1 cellular context compared by ENCODE assay signal in the genomic region with DNA sequence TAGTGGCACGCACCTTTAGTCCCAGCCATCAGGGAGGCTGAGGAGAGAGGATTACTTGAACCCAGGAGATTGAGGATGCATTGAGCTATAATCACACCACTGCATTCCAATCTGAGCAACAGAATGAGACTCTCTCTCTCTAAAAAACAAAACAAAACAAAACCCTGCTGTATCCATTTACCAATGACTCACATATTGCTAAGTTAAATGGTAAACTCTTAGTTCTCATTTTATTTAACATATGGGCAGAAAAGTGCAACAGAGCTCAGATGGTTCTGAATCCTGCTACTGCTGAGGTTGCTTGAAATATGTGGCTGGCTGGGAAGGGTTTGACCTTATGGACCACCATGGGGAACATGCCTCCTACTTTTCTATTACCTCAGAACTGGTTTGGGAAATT.
TF ChIP-seq lines count a peak whose summit lies in the region.

No MANE protein-coding gene starts in this region.

TF ChIP-seq in SK-N-SH treated with all-trans-retinoic acid at 6 μM for 48 hours, 23 proteins besides CTCF, POLR2A, EP300 and RAD21 (continued from another document):
- TF ChIP-seq, protein P1, sequence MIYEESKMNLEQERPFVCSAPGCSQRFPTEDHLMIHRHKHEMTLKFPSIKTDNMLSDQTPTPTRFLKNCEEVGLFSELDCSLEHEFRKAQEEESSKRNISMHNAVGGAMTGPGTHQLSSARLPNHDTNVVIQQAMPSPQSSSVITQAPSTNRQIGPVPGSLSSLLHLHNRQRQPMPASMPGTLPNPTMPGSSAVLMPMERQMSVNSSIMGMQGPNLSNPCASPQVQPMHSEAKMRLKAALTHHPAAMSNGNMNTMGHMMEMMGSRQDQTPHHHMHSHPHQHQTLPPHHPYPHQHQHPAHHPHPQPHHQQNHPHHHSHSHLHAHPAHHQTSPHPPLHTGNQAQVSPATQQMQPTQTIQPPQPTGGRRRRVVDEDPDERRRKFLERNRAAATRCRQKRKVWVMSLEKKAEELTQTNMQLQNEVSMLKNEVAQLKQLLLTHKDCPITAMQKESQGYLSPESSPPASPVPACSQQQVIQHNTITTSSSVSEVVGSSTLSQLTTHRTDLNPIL (CRISPR knock-in tag; IDR thresholded peaks at IDR 0.05; ENCODE audit: low read depth) = no peak
- no peak for TF ChIP-seq OSR1 (CRISPR knock-in tag; IDR thresholded peaks at IDR 0.05)
- no peak for TF ChIP-seq TCF4 (CRISPR knock-in tag; IDR thresholded peaks at IDR 0.05; ENCODE audit: borderline replicate concordance)
- TF ChIP-seq ZNF565 (CRISPR knock-in tag; conservative IDR thresholded peaks at IDR 0.05; ENCODE audit: low read depth) = no peak
- TF ChIP-seq RARB (CRISPR knock-in tag; IDR thresholded peaks at IDR 0.05) = no peak
- no peak for TF ChIP-seq ZNF70 (CRISPR knock-in tag; IDR thresholded peaks at IDR 0.05)
- TF ChIP-seq GLIS3 (CRISPR knock-in tag; IDR thresholded peaks at IDR 0.05) = no peak
- TF ChIP-seq PATZ1 (CRISPR knock-in tag; IDR thresholded peaks at IDR 0.05; ENCODE audit: borderline replicate concordance) = no peak
- no peak for TF ChIP-seq ZFP30 (CRISPR knock-in tag; IDR thresholded peaks at IDR 0.05)
- TF ChIP-seq ISL1 (CRISPR knock-in tag; IDR thresholded peaks at IDR 0.05) = no peak
- no peak for TF ChIP-seq CSRNP3 (CRISPR knock-in tag; IDR thresholded peaks at IDR 0.05)
- TF ChIP-seq ZNF8 (CRISPR knock-in tag; IDR thresholded peaks at IDR 0.05) = no peak
- no peak for TF ChIP-seq SNAI2 (CRISPR knock-in tag; IDR thresholded peaks at IDR 0.05)
- no peak for TF ChIP-seq ARNTL (CRISPR knock-in tag; IDR thresholded peaks at IDR 0.05; ENCODE audit: borderline replicate concordance, low read depth)
- no peak for TF ChIP-seq ESRRG (CRISPR knock-in tag; IDR thresholded peaks at IDR 0.05)
- no peak for TF ChIP-seq TSHZ2 (CRISPR knock-in tag; IDR thresholded peaks at IDR 0.05)
- no peak for TF ChIP-seq PPARA (CRISPR knock-in tag; IDR thresholded peaks at IDR 0.05; ENCODE audit: borderline replicate concordance)
